21 cellular contexts compared by ENCODE assay signal in the genomic region with DNA sequence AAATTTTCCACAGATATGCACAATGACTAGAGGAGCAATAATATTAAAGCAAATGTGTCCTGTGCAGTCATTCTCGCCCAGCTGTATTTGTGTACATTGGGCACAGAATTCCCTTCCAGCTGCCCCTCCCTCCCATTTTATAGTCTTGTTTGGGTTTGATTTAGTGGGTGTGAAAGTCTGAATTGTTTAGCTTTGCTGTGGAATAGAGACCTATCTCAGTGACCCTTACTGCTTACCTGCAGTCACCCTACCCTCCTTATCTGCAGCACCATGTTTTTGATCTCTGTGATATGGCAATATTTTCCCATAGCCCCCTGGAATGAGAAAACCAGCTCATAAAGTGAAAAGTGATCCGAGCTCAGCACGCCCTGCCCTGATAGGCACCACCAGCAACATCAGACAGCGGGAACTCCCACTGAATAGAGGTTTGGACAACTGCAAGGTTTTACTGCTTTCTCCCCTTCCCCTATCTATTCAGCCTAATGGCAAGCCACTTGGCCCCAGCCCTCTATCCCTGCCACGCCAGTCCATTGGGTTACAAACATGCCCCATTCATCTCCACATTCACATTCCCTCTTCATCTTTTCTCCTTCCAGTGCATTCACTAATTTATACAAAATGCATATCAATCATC.
DNase-seq lines count a peak whose midpoint lies in the region; ATAC-seq and TF ChIP-seq lines count a peak whose summit lies in the region.
"Had no signal": no experiment of that assay in that cellular context is flagged by ENCODE, and none has a peak within 500 bp of the region (broad histone marks: within the 10 kb centered on the region; RNA-seq: fewer than 3 reads in every experiment).

No MANE protein-coding gene starts in this region.

- no peak for TF ChIP-seq POLR2A in heart left ventricle (IDR thresholded peaks at IDR 0.05)

- no peak overlapping the region for H3K14ac ChIP-seq in mesenchymal stem cell (ENCODE audit: low read length in 2 of 2)

- no peak overlapping the region for H2BK120ac ChIP-seq in mesenchymal stem cell (ENCODE audit: low read depth, low read length)

- no peak overlapping the region for H3K9ac ChIP-seq in mesenchymal stem cell (ENCODE audit: low read length)
- H3K9ac ChIP-seq: GM23248 had no signal

- H3K27me3 ChIP-seq in cardiac muscle cell (no peaks in the 10 kb centered on the region), heart left ventricle (no peaks in the 10 kb centered on the region), mesenchymal stem cell (ENCODE audit: control insufficient read depth in 1 of 2, insufficient read depth in 1 of 2, low read length in 2 of 2) (peaks cover 0 to 3% of the 10 kb centered on the region in 2 experiments)

- no peak overlapping the region for H4K91ac ChIP-seq in mesenchymal stem cell (ENCODE audit: low read length)

- H3K4me1 ChIP-seq in cardiac muscle cell (ENCODE audit: low read depth) (peaks cover 43% of the 10 kb centered on the region), heart left ventricle (peaks cover 0 to 28% (median 6%) of the 10 kb centered on the region in 12 donors), mesenchymal stem cell (ENCODE audit: control insufficient read depth, insufficient read depth, low read depth, low read length) (peaks cover 5% of the 10 kb centered on the region)
- H3K4me1 ChIP-seq: A549 had no signal

- H2AK5ac ChIP-seq in mesenchymal stem cell (ENCODE audit: low read length, severe bottlenecking) = no peak overlapping the region

- H3K9me3 ChIP-seq in cardiac muscle cell (ENCODE audit: low read depth) (no peaks in the 10 kb centered on the region), heart left ventricle (no peaks in the 10 kb centered on the region), mesenchymal stem cell (ENCODE audit: control insufficient read depth, low read length) (no peaks in the 10 kb centered on the region)
- H3K9me3 ChIP-seq: A549 had no signal

- H3K36me3 ChIP-seq in cardiac muscle cell = no peaks in the 10 kb centered on the region
- no peaks in the 10 kb centered on the region for H3K36me3 ChIP-seq in heart left ventricle
- no peaks in the 10 kb centered on the region for H3K36me3 ChIP-seq in mesenchymal stem cell (ENCODE audit: control insufficient read depth in 1 of 2, insufficient read depth in 2 of 2, low read depth in 1 of 2, low read length in 2 of 2)

- no peak for ATAC-seq in heart left ventricle
- ATAC-seq in HG03025 (IDR thresholded peaks at IDR 0.05; ENCODE audit: low FRiP score, unreplicated experiment) = no peak
- ATAC-seq: A549, HepG2 had no signal

- H3K27ac ChIP-seq in cardiac muscle cell = peak overlapping the region; percentile 58
- no peak overlapping the region for H3K27ac ChIP-seq in heart left ventricle
- no peak overlapping the region for H3K27ac ChIP-seq in mesenchymal stem cell (ENCODE audit: low read length, poor library complexity, severe bottlenecking)
- H3K27ac ChIP-seq: A549, GM23248 had no signal

- H3K79me1 ChIP-seq in mesenchymal stem cell (replicated peaks; ENCODE audit: low read length, poor library complexity, severe bottlenecking) = no peaks in the 10 kb centered on the region

- H3K4me3 ChIP-seq in cardiac muscle cell (no peak overlapping the region), heart left ventricle (no peak overlapping the region), mesenchymal stem cell (ENCODE audit: insufficient read depth in 1 of 2, low read depth in 1 of 2, low read length in 2 of 2) (no peak overlapping the region)
- H3K4me3 ChIP-seq: A549, GM23248 had no signal

- 96 to 99% (median 97%) methylated on average over 5 of the region's 5 CpGs for WGBS in heart left ventricle, 4 donors
- 97% methylated on average over 4 of the region's 5 CpGs for WGBS in mesenchymal stem cell

- intact Hi-C loops in heart left ventricle (cut with DNase I) = no loop called here

- no peak overlapping the region for H2BK5ac ChIP-seq in mesenchymal stem cell (ENCODE audit: low read depth, low read length, poor library complexity, severe bottlenecking)

- H3K18ac ChIP-seq in mesenchymal stem cell (ENCODE audit: low read depth in 1 of 2, low read length in 2 of 2) = no peak overlapping the region

- H3K23ac ChIP-seq in mesenchymal stem cell (ENCODE audit: low read length in 2 of 2) = no peak overlapping the region

- DNase-seq in cardiac muscle cell (ENCODE audit: low read depth in 1 of 2, low spot score in 1 of 2) = no peak
- no peak for DNase-seq in heart left ventricle
- peak; percentile 48 to 76 for DNase-seq in SHP77 (lab: John Stamatoyannopoulos, UW)
- DNase-seq in left kidney (ENCODE audit: low read depth, low spot score) = peak; percentile 83
- no peak for DNase-seq in OCI-M2 (lab: John Stamatoyannopoulos, UW; ENCODE audit: unreplicated experiment)
- DNase-seq in mesenchymal stem cell = no peak
- DNase-seq: CD4-positive, alpha-beta T cell; DMS53; EL; GM23248; HCEC 1CT; KBM-7; MV-4-11; NCI-H1930; NCI-H2171; NCI-H774; OCI-M1; RPMI8226 had no signal

- H4K8ac ChIP-seq in mesenchymal stem cell (ENCODE audit: low read length) = no peak overlapping the region

- no peak overlapping the region for H2AFZ ChIP-seq in mesenchymal stem cell (ENCODE audit: low read depth, low read length)
- H2AFZ ChIP-seq: GM23248 had no signal

- no peak overlapping the region for H2BK15ac ChIP-seq in mesenchymal stem cell (ENCODE audit: low read depth, poor library complexity, severe bottlenecking)

- H2BK12ac ChIP-seq in mesenchymal stem cell (ENCODE audit: low read length in 2 of 2) = peak overlapping the region in 1 of 2 experiments; percentile 39

- no peak for TF ChIP-seq CTCF in cardiac muscle cell (IDR thresholded peaks at IDR 0.05; ENCODE audit: low read depth, low read length)
- TF ChIP-seq CTCF in heart left ventricle (IDR thresholded peaks at IDR 0.05) = no peak

- no peak overlapping the region for H3K4ac ChIP-seq in mesenchymal stem cell (ENCODE audit: low read depth in 1 of 2, low read length in 2 of 2)

- H3K4me2 ChIP-seq in mesenchymal stem cell (ENCODE audit: low read length, poor library complexity, severe bottlenecking) = no peak overlapping the region
- H3K4me2 ChIP-seq: A549 had no signal

Comparison
In these comparisons a context has a peak if more than half of its experiments do, and no peak if none do; other contexts are left out.
1. DNase-seq: peak in SHP77 (2 of 2) and left kidney (single experiment); none in cardiac muscle cell (0 of 2), heart left ventricle (0 of 5), OCI-M2 (single experiment) and mesenchymal stem cell (single experiment).